1 cellular context compared by ENCODE assay signal in genomic region chr1:46718340-46718726, GRCh38.
TF ChIP-seq lines count a peak whose summit lies in the region.

No MANE protein-coding gene starts in this region.

TF ChIP-seq in HCT116, 20 proteins besides CTCF, POLR2A, EP300 and RAD21:
- TF ChIP-seq YY1 (IDR thresholded peaks at IDR 0.05; ENCODE audit: extremely low read depth, insufficient replicate concordance, low read depth, low read length) (no peak), POLR2AphosphoS5 (IDR thresholded peaks at IDR 0.05; ENCODE audit: low read depth, low read length) (no peak)
